8 cellular contexts compared by ENCODE assay signal in genomic region chr11:119666463-119667131, GRCh38.
A peak's percentile ranks its signal among the peaks of the same experiment; 100 is the strongest.
DNase-seq lines count a peak whose midpoint lies in the region; ATAC-seq and TF ChIP-seq lines count a peak whose summit lies in the region.

No MANE protein-coding gene starts in this region.

- peak; percentile 54 for ATAC-seq in HG03025 (IDR thresholded peaks at IDR 0.05; ENCODE audit: low FRiP score, unreplicated experiment)
- ATAC-seq in activated CD8-positive, alpha-beta memory T cell treated with anti-CD3 and anti-CD28 coated beads, Interleukin-2, amount 10 ng/mL, durations not matched to agents 7 days and 5 days: peak; percentile 92

- H3K4me1 ChIP-seq in A673 (ENCODE audit: insufficient read depth, low read length, poor library complexity, severe bottlenecking): peaks cover 3% of the 10 kb centered on the region
- peaks cover 10% of the 10 kb centered on the region for H3K4me1 ChIP-seq in mesenchymal stem cell (ENCODE audit: control insufficient read depth, insufficient read depth, low read depth, low read length)

- no peak overlapping the region for H3K4ac ChIP-seq in mesenchymal stem cell (ENCODE audit: low read depth in 1 of 2, low read length in 2 of 2)

- H3K9me3 Mint-ChIP-seq in activated CD8-positive, alpha-beta memory T cell treated with anti-CD3 and anti-CD28 coated beads, Interleukin-2, amount 10 ng/mL, durations not matched to agents 7 days and 5 days (ENCODE audit: low read depth): no peaks in the 10 kb centered on the region

- no peak overlapping the region for H4K8ac ChIP-seq in mesenchymal stem cell (ENCODE audit: low read length)

- no peak overlapping the region for H3K4me2 ChIP-seq in mesenchymal stem cell (ENCODE audit: low read length, poor library complexity, severe bottlenecking)

- H2BK5ac ChIP-seq in mesenchymal stem cell (ENCODE audit: low read depth, low read length, poor library complexity, severe bottlenecking): no peak overlapping the region

- in situ Hi-C loops in GM13977 (cut with MboI; ENCODE audit: low pct_unique_long_range_greater_than_20kb, low sequenced_read_pairs, unreplicated experiment): no loop called here

- no peak overlapping the region for H3K4me3 Mint-ChIP-seq in activated CD8-positive, alpha-beta memory T cell treated with anti-CD3 and anti-CD28 coated beads, Interleukin-2, amount 10 ng/mL, durations not matched to agents 7 days and 5 days

- intact Hi-C loops in A673 (cut with micrococcal nuclease; ENCODE audit: unreplicated experiment): loop anchor here (1.0 to 5.0 kb wide), 4 partner anchors 185 to 501 kb away; no protein-coding TSS in a partner anchor

- no peaks in the 10 kb centered on the region for H3K27me3 ChIP-seq in A673 (replicated peaks; ENCODE audit: insufficient read depth, low read depth, low read length, poor library complexity)
- no peaks in the 10 kb centered on the region for H3K27me3 ChIP-seq in mesenchymal stem cell (ENCODE audit: control insufficient read depth in 1 of 2, insufficient read depth in 1 of 2, low read length in 2 of 2)

- peak overlapping the region; percentile 8 for H3K9ac ChIP-seq in mesenchymal stem cell (ENCODE audit: low read length)

- no peak overlapping the region for H2BK15ac ChIP-seq in mesenchymal stem cell (ENCODE audit: low read depth, poor library complexity, severe bottlenecking)

- no peak overlapping the region for H3K14ac ChIP-seq in mesenchymal stem cell (ENCODE audit: low read length in 2 of 2)

- peak overlapping the region in 1 of 2 experiments; percentile 18 for H2BK12ac ChIP-seq in mesenchymal stem cell (ENCODE audit: low read length in 2 of 2)

- WGBS in mesenchymal stem cell: 49% methylated on average over 16 of the region's 17 CpGs

- no peak overlapping the region for H3K18ac ChIP-seq in mesenchymal stem cell (ENCODE audit: low read depth in 1 of 2, low read length in 2 of 2)

- H3K36me3 ChIP-seq in A673 (ENCODE audit: insufficient read depth, low read length, poor library complexity, severe bottlenecking) (no peaks in the 10 kb centered on the region), mesenchymal stem cell (ENCODE audit: control insufficient read depth in 1 of 2, insufficient read depth in 2 of 2, low read depth in 1 of 2, low read length in 2 of 2) (peaks cover 0 to 21% of the 10 kb centered on the region in 2 experiments)

- no peaks in the 10 kb centered on the region for H3K79me1 ChIP-seq in mesenchymal stem cell (replicated peaks; ENCODE audit: low read length, poor library complexity, severe bottlenecking)

- no peak overlapping the region for H3K23ac ChIP-seq in mesenchymal stem cell (ENCODE audit: low read length in 2 of 2)

- peak overlapping the region; percentile 77 for H4K91ac ChIP-seq in mesenchymal stem cell (ENCODE audit: low read length)

- CTCF ChIA-PET in A673 (lab: Charles Lee): no interaction called here
- CTCF ChIA-PET in activated CD8-positive, alpha-beta memory T cell treated with anti-CD3 and anti-CD28 coated beads, Interleukin-2, amount 10 ng/mL, durations not matched to agents 7 days and 5 days (lab: Charles Lee): interaction anchor here (1.0 to 4.8 kb wide), 3 partner anchors 63 to 442 kb away, joined by 3 to 27 read pairs (median 6); partner anchors contain the start of gene NECTIN1

- DNase-seq in A673 (ENCODE audit: low spot score) (peak; percentile 24), GM13977 (ENCODE audit: low spot score) (peak; percentile 88), NCI-H69 (lab: John Stamatoyannopoulos, UW) (peak; percentile 65), epidermal melanocyte (ENCODE audit: insufficient read length, low spot score) (peak; percentile 87), mesenchymal stem cell (peak; percentile 71)
- DNase-seq in activated CD8-positive, alpha-beta memory T cell treated with anti-CD3 and anti-CD28 coated beads, Interleukin-2, amount 10 ng/mL, durations not matched to agents 7 days and 5 days: peak; percentile 71
- DNase-seq in stimulated activated CD8-positive, alpha-beta memory T cell treated with anti-CD3 and anti-CD28 coated beads, Interleukin-2, amount 100 ng/mL, for 1 hour (ENCODE audit: low read depth in 2 of 2): peak; percentile 15 to 18

- H2AK5ac ChIP-seq in mesenchymal stem cell (ENCODE audit: low read length, severe bottlenecking): peak overlapping the region; percentile 8

- H3K4me1 Mint-ChIP-seq in activated CD8-positive, alpha-beta memory T cell treated with anti-CD3 and anti-CD28 coated beads, Interleukin-2, amount 10 ng/mL, durations not matched to agents 7 days and 5 days: no peaks in the 10 kb centered on the region

- H3K9me3 ChIP-seq in A673 (ENCODE audit: low read depth, low read length, poor library complexity, severe bottlenecking) (no peaks in the 10 kb centered on the region), mesenchymal stem cell (ENCODE audit: control insufficient read depth, low read length) (no peaks in the 10 kb centered on the region)

- H3K36me3 Mint-ChIP-seq in activated CD8-positive, alpha-beta memory T cell treated with anti-CD3 and anti-CD28 coated beads, Interleukin-2, amount 10 ng/mL, durations not matched to agents 7 days and 5 days: no peaks in the 10 kb centered on the region

- H3K27ac ChIP-seq in A673 (ENCODE audit: low read depth, low read length, poor library complexity, severe bottlenecking): no peak overlapping the region
- H3K27ac ChIP-seq in mesenchymal stem cell (ENCODE audit: low read length, poor library complexity, severe bottlenecking): no peak overlapping the region

- TF ChIP-seq CTCF in A673 (conservative IDR thresholded peaks at IDR 0.05; ENCODE audit: low read depth, low read length) (peak; percentile 88), GM13977 (IDR thresholded peaks at IDR 0.05; ENCODE audit: extremely low read depth, insufficient read depth, missing control alignments) (peak; percentile 94)

- POLR2A ChIA-PET in A673 (lab: Charles Lee; ENCODE audit: low non-redundant PET): no interaction called here

- H3K4me3 ChIP-seq in A673 (ENCODE audit: low read depth, low read length, poor library complexity, severe bottlenecking) (no peak overlapping the region), mesenchymal stem cell (ENCODE audit: insufficient read depth in 1 of 2, low read depth in 1 of 2, low read length in 2 of 2) (no peak overlapping the region)

- BruUV-seq in A673 (replicated peaks; lab: Mats Ljungman, UMichigan): no TSS peak

- H3K27me3 Mint-ChIP-seq in activated CD8-positive, alpha-beta memory T cell treated with anti-CD3 and anti-CD28 coated beads, Interleukin-2, amount 10 ng/mL, durations not matched to agents 7 days and 5 days: peaks cover 9% of the 10 kb centered on the region

- no peak overlapping the region for H3K27ac Mint-ChIP-seq in activated CD8-positive, alpha-beta memory T cell treated with anti-CD3 and anti-CD28 coated beads, Interleukin-2, amount 10 ng/mL, durations not matched to agents 7 days and 5 days

- H2AFZ ChIP-seq in mesenchymal stem cell (ENCODE audit: low read depth, low read length): no peak overlapping the region

- no peak overlapping the region for H2BK120ac ChIP-seq in mesenchymal stem cell (ENCODE audit: low read depth, low read length)

Comparison
In these comparisons a context has a peak if more than half of its experiments do, and no peak if none do; other contexts are left out.
1. DNase-seq: peak in every context shown above with its lines; median percentile 88 in GM13977; 87 in epidermal melanocyte; 71 in activated CD8-positive, alpha-beta memory T cell treated with anti-CD3 and anti-CD28 coated beads, Interleukin-2, amount 10 ng/mL, durations not matched to agents 7 days and 5 days; 71 in mesenchymal stem cell; 65 in NCI-H69; 24 in A673; 16 in stimulated activated CD8-positive, alpha-beta memory T cell treated with anti-CD3 and anti-CD28 coated beads, Interleukin-2, amount 100 ng/mL, for 1 hour.